In the genomic region with DNA sequence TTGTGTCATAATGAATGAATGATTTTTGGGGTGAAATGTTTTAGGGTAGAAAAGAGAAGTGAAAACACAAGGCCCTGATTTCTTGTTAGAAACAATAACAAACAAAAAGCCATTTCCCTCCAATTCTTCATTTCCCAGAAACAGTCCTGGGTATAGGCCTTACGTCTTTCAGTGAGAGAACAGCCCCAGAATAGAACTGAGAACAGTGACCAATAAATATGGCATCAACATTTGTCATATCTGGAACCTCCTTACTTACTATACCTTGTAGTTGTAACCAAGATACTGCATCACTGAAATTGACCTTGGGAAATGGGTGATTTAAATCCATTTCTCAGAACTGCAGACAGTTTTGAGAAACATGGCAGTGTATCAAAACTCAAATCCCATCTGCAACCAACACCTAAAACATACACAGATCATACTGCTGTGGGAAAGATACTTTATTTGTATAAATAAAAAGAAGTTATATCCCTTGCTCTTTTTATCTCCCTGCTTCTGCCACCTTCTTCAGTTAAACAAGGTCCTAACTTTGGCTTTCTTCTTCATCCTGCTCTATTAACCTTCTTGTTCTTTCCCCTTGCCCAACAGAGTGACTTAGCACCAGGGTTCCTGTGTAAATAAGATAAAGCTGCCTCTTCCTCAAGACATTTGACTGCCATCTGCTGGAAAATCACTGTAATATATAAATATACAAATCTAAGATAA, we compare ENCODE assay signal across 1 cellular context.
TF ChIP-seq lines count a peak whose summit lies in the region.

No MANE protein-coding gene starts in this region.

TF ChIP-seq in HepG2, 621 proteins besides CTCF, POLR2A, EP300 and RAD21:
- TF ChIP-seq, protein P1, sequence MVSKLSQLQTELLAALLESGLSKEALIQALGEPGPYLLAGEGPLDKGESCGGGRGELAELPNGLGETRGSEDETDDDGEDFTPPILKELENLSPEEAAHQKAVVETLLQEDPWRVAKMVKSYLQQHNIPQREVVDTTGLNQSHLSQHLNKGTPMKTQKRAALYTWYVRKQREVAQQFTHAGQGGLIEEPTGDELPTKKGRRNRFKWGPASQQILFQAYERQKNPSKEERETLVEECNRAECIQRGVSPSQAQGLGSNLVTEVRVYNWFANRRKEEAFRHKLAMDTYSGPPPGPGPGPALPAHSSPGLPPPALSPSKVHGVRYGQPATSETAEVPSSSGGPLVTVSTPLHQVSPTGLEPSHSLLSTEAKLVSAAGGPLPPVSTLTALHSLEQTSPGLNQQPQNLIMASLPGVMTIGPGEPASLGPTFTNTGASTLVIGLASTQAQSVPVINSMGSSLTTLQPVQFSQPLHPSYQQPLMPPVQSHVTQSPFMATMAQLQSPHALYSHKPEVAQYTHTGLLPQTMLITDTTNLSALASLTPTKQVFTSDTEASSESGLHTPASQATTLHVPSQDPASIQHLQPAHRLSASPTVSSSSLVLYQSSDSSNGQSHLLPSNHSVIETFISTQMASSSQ (IDR thresholded peaks at IDR 0.05; ENCODE audit: low read depth): no peak
- TF ChIP-seq, protein P1 (CRISPR knock-in tag; IDR thresholded peaks at IDR 0.05; ENCODE audit: borderline replicate concordance): no peak
- TF ChIP-seq, protein P2, sequence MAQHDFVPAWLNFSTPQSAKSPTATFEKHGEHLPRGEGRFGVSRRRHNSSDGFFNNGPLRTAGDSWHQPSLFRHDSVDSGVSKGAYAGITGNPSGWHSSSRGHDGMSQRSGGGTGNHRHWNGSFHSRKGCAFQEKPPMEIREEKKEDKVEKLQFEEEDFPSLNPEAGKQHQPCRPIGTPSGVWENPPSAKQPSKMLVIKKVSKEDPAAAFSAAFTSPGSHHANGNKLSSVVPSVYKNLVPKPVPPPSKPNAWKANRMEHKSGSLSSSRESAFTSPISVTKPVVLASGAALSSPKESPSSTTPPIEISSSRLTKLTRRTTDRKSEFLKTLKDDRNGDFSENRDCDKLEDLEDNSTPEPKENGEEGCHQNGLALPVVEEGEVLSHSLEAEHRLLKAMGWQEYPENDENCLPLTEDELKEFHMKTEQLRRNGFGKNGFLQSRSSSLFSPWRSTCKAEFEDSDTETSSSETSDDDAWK (CRISPR knock-in tag; IDR thresholded peaks at IDR 0.05): no peak
- TF ChIP-seq RARA (CRISPR knock-in tag; IDR thresholded peaks at IDR 0.05) (no peak), HNRNPL (IDR thresholded peaks at IDR 0.05; ENCODE audit: low read depth, low read length) (no peak), SIN3A (IDR thresholded peaks at IDR 0.05; ENCODE audit: borderline replicate concordance, low read depth, low read length) (no peak), ZNF17 (CRISPR knock-in tag; IDR thresholded peaks at IDR 0.05) (no peak), ZSCAN25 (CRISPR knock-in tag; IDR thresholded peaks at IDR 0.05) (no peak), FOXA1 (IDR thresholded peaks at IDR 0.05) (no peak), FOXA1 (CRISPR knock-in tag; IDR thresholded peaks at IDR 0.05) (peak; percentile 49; the same call in 1 of the 2 replicates), ZNF768 (CRISPR knock-in tag; IDR thresholded peaks at IDR 0.05) (no peak), STAG1 (CRISPR knock-in tag; IDR thresholded peaks at IDR 0.05) (peak; percentile 37; the same call in 1 of the 2 replicates), SOX6 (IDR thresholded peaks at IDR 0.05) (no peak), SOX6 (CRISPR knock-in tag; IDR thresholded peaks at IDR 0.05) (no peak), ZNF775 (CRISPR knock-in tag; IDR thresholded peaks at IDR 0.05; ENCODE audit: borderline replicate concordance) (no peak), ZNF549 (CRISPR knock-in tag; IDR thresholded peaks at IDR 0.05) (no peak), THYN1 (CRISPR knock-in tag; IDR thresholded peaks at IDR 0.05; ENCODE audit: borderline replicate concordance, low read depth) (no peak), ZNF737 (CRISPR knock-in tag; IDR thresholded peaks at IDR 0.05; ENCODE audit: borderline replicate concordance) (no peak), ETV6 (CRISPR knock-in tag; conservative IDR thresholded peaks at IDR 0.05) (no peak), CBX2 (IDR thresholded peaks at IDR 0.05; ENCODE audit: low read depth, low read length) (no peak), CBX2 (CRISPR knock-in tag; IDR thresholded peaks at IDR 0.05; ENCODE audit: low read depth) (no peak), FOXA3 (CRISPR knock-in tag; IDR thresholded peaks at IDR 0.05) (0 out of 2 replicates have a peak, but pooled peaks have one; percentile 23)
- TF ChIP-seq, protein P3, sequence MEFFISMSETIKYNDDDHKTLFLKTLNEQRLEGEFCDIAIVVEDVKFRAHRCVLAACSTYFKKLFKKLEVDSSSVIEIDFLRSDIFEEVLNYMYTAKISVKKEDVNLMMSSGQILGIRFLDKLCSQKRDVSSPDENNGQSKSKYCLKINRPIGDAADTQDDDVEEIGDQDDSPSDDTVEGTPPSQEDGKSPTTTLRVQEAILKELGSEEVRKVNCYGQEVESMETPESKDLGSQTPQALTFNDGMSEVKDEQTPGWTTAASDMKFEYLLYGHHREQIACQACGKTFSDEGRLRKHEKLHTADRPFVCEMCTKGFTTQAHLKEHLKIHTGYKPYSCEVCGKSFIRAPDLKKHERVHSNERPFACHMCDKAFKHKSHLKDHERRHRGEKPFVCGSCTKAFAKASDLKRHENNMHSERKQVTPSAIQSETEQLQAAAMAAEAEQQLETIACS (CRISPR knock-in tag; IDR thresholded peaks at IDR 0.05): no peak
- TF ChIP-seq, protein P4, sequence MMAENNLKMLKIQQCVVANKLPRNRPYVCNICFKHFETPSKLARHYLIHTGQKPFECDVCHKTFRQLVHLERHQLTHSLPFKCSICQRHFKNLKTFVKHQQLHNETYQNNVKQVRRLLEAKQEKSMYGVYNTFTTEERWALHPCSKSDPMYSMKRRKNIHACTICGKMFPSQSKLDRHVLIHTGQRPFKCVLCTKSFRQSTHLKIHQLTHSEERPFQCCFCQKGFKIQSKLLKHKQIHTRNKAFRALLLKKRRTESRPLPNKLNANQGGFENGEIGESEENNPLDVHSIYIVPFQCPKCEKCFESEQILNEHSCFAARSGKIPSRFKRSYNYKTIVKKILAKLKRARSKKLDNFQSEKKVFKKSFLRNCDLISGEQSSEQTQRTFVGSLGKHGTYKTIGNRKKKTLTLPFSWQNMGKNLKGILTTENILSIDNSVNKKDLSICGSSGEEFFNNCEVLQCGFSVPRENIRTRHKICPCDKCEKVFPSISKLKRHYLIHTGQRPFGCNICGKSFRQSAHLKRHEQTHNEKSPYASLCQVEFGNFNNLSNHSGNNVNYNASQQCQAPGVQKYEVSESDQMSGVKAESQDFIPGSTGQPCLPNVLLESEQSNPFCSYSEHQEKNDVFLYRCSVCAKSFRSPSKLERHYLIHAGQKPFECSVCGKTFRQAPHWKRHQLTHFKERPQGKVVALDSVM (CRISPR knock-in tag; IDR thresholded peaks at IDR 0.05): no peak
- TF ChIP-seq, protein P5, sequence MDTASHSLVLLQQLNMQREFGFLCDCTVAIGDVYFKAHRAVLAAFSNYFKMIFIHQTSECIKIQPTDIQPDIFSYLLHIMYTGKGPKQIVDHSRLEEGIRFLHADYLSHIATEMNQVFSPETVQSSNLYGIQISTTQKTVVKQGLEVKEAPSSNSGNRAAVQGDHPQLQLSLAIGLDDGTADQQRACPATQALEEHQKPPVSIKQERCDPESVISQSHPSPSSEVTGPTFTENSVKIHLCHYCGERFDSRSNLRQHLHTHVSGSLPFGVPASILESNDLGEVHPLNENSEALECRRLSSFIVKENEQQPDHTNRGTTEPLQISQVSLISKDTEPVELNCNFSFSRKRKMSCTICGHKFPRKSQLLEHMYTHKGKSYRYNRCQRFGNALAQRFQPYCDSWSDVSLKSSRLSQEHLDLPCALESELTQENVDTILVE (CRISPR knock-in tag; IDR thresholded peaks at IDR 0.05): no peak
